7 cellular contexts compared by ENCODE assay signal in genomic region chr18:23452347-23452727, GRCh38. TPM values are rescaled to one million over a fixed set of nuclear protein-coding genes. Genes with fewer than 3 reads are reported as not detected.
DNase-seq lines count a peak whose midpoint lies in the region; ATAC-seq and TF ChIP-seq lines count a peak whose summit lies in the region.

No MANE protein-coding gene starts in this region.

- no peaks in the 10 kb centered on the region for H3K9me3 ChIP-seq in iPS-15b (ENCODE audit: control insufficient read depth, insufficient read depth, low read length)

- H3K27me3 ChIP-seq in iPS-15b (ENCODE audit: control insufficient read depth, insufficient read depth, low read length): no peaks in the 10 kb centered on the region

- H3K4me3 Mint-ChIP-seq in activated CD8-positive, alpha-beta T cell treated with anti-CD3 and anti-CD28 coated beads, Interleukin-2, amount 10 ng/mL, durations not matched to agents 7 days and 5 days: peak overlapping the region; percentile 99
- H3K4me3 Mint-ChIP-seq in stimulated activated naive B cell treated with anti-CD40 and anti-IgM and Interleukin-4, amounts not matched to agents 10 μg/mL and 1 μg/mL and 100 μg/mL, for 72 hours: peak overlapping the region; percentile 99 to 100

- peak overlapping the region; percentile 82 for H3K27ac Mint-ChIP-seq in activated CD8-positive, alpha-beta T cell treated with anti-CD3 and anti-CD28 coated beads, Interleukin-2, amount 10 ng/mL, durations not matched to agents 7 days and 5 days
- peak overlapping the region; percentile 99 for H3K27ac Mint-ChIP-seq in stimulated activated naive B cell treated with anti-CD40 and anti-IgM and Interleukin-4, amounts not matched to agents 10 μg/mL and 1 μg/mL and 100 μg/mL, for 72 hours

- no peak for DNase-seq in HFF-Myc (ENCODE audit: extremely low read depth, low read depth)
- DNase-seq in activated CD8-positive, alpha-beta T cell treated with anti-CD3 and anti-CD28 coated beads, Interleukin-2, amount 10 ng/mL, durations not matched to agents 7 days and 5 days: no peak
- DNase-seq in stimulated activated naive B cell treated with anti-CD40 and anti-IgM and Interleukin-4, amounts not matched to agents 10 μg/mL and 1 μg/mL and 100 μg/mL, for 72 hours: no peak
- DNase-seq in NOMO-1 treated with DMSO at 0.1 percent for 48 hours (lab: John Stamatoyannopoulos, UW; ENCODE audit: unreplicated experiment): no peak
- DNase-seq in ecto neural progenitor cell (ENCODE audit: low spot score): no peak
- no peak for DNase-seq in KBM-7

- no peak for ATAC-seq in activated CD8-positive, alpha-beta T cell treated with anti-CD3 and anti-CD28 coated beads, Interleukin-2, amount 10 ng/mL, durations not matched to agents 7 days and 5 days
- no peak for ATAC-seq in stimulated activated naive B cell treated with anti-CD40 and anti-IgM and Interleukin-4, amounts not matched to agents 10 μg/mL and 1 μg/mL and 100 μg/mL, for 72 hours (replicated peaks)

- CTCF ChIA-PET in activated CD8-positive, alpha-beta T cell treated with anti-CD3 and anti-CD28 coated beads, Interleukin-2, amount 10 ng/mL, durations not matched to agents 7 days and 5 days (lab: Charles Lee): interaction anchor here (0.6 to 3.1 kb wide), 4 partner anchors 10 to 604 kb away, joined by 3 to 16 read pairs (median 4); no protein-coding TSS in a partner anchor

- peaks cover 4% of the 10 kb centered on the region for H3K27me3 Mint-ChIP-seq in activated CD8-positive, alpha-beta T cell treated with anti-CD3 and anti-CD28 coated beads, Interleukin-2, amount 10 ng/mL, durations not matched to agents 7 days and 5 days (ENCODE audit: low read depth)
- no peaks in the 10 kb centered on the region for H3K27me3 Mint-ChIP-seq in stimulated activated naive B cell treated with anti-CD40 and anti-IgM and Interleukin-4, amounts not matched to agents 10 μg/mL and 1 μg/mL and 100 μg/mL, for 72 hours

- H3K4me1 ChIP-seq in iPS-15b (ENCODE audit: control insufficient read depth, insufficient read depth, low read length): peaks cover 7% of the 10 kb centered on the region

- no peak overlapping the region for H3K9ac ChIP-seq in iPS-15b (ENCODE audit: low read depth, low read length)

- H3K36me3 Mint-ChIP-seq in activated CD8-positive, alpha-beta T cell treated with anti-CD3 and anti-CD28 coated beads, Interleukin-2, amount 10 ng/mL, durations not matched to agents 7 days and 5 days (ENCODE audit: low read depth): peaks cover 23% of the 10 kb centered on the region
- peaks cover 6 to 8% of the 10 kb centered on the region in 2 donors for H3K36me3 Mint-ChIP-seq in stimulated activated naive B cell treated with anti-CD40 and anti-IgM and Interleukin-4, amounts not matched to agents 10 μg/mL and 1 μg/mL and 100 μg/mL, for 72 hours

- POLR2A ChIA-PET in activated CD8-positive, alpha-beta T cell treated with anti-CD3 and anti-CD28 coated beads, Interleukin-2, amount 10 ng/mL, durations not matched to agents 7 days and 5 days (lab: Charles Lee): interaction anchor here (1.0 to 2.1 kb wide), 2 partner anchors 19 to 123 kb away, joined by 3 to 5 read pairs; no protein-coding TSS in a partner anchor

- no peaks in the 10 kb centered on the region for H3K36me3 ChIP-seq in iPS-15b (ENCODE audit: control insufficient read depth, insufficient read depth, low read length)

- H3K4me3 ChIP-seq in HFF-Myc (replicated peaks; ENCODE audit: low read depth, low read length) (peak overlapping the region; percentile 93), iPS-15b (ENCODE audit: low read depth, low read length) (peak overlapping the region; percentile 98)

- peaks cover 33% of the 10 kb centered on the region for H3K4me1 Mint-ChIP-seq in activated CD8-positive, alpha-beta T cell treated with anti-CD3 and anti-CD28 coated beads, Interleukin-2, amount 10 ng/mL, durations not matched to agents 7 days and 5 days (ENCODE audit: low read depth)
- H3K4me1 Mint-ChIP-seq in stimulated activated naive B cell treated with anti-CD40 and anti-IgM and Interleukin-4, amounts not matched to agents 10 μg/mL and 1 μg/mL and 100 μg/mL, for 72 hours: peaks cover 22 to 44% of the 10 kb centered on the region in 2 donors

- no peaks in the 10 kb centered on the region for H3K9me3 Mint-ChIP-seq in activated CD8-positive, alpha-beta T cell treated with anti-CD3 and anti-CD28 coated beads, Interleukin-2, amount 10 ng/mL, durations not matched to agents 7 days and 5 days (ENCODE audit: insufficient read depth)
- H3K9me3 Mint-ChIP-seq in stimulated activated naive B cell treated with anti-CD40 and anti-IgM and Interleukin-4, amounts not matched to agents 10 μg/mL and 1 μg/mL and 100 μg/mL, for 72 hours: peaks cover 0 to 3% of the 10 kb centered on the region in 2 donors

- no peak for TF ChIP-seq CTCF in HFF-Myc (IDR thresholded peaks at IDR 0.05; ENCODE audit: low read depth, low read length, missing control alignments)

- in situ Hi-C loops in KBM-7 (cut with MboI; ENCODE audit: low pct_unique_long_range_greater_than_20kb, low sequenced_read_pairs): no loop called here

RNA-seq across cellular contexts. Expression of gene RIOK3, which starts 0.8 kb away (rescaled TPM):
- total RNA-seq in activated CD8-positive, alpha-beta T cell treated with anti-CD3 and anti-CD28 coated beads, Interleukin-2, amount 10 ng/mL, durations not matched to agents 7 days and 5 days: 10 to 100 TPM; 53.6 to 69.3 TPM

RNA-seq across cellular contexts. Expression of gene RMC1, which starts 51.0 kb away (rescaled TPM):
- total RNA-seq in activated CD8-positive, alpha-beta T cell treated with anti-CD3 and anti-CD28 coated beads, Interleukin-2, amount 10 ng/mL, durations not matched to agents 7 days and 5 days: 10 to 100 TPM; 47.6 to 48.3 TPM
